In genomic region chr2:25159947-25160346, GRCh38 we compare ENCODE assay signal across 8 cellular contexts. TPM values are rescaled to one million over a fixed set of nuclear protein-coding genes. Genes with fewer than 3 reads are reported as not detected.
DNase-seq lines count a peak whose midpoint lies in the region; ATAC-seq and TF ChIP-seq lines count a peak whose summit lies in the region.

No MANE protein-coding gene starts in this region.

- H3K4me1 Mint-ChIP-seq in activated T-cell treated with anti-CD3 and anti-CD28 coated beads, Interleukin-2, amount 50 U/mL, for 4 hours (ENCODE audit: low read depth), result peaks cover 9% of the 10 kb centered on the region
- peaks cover 25% of the 10 kb centered on the region for H3K4me1 Mint-ChIP-seq in endodermal cell
- H3K4me1 Mint-ChIP-seq in stimulated activated effector memory CD8-positive, alpha-beta T cell treated with anti-CD3 and anti-CD28 coated beads, Interleukin-12 subunit alpha, Interleukin-12 subunit beta, amount 100 ng/mL, for 72 hours, result peaks cover 10% of the 10 kb centered on the region

- no peaks in the 10 kb centered on the region for H3K36me3 Mint-ChIP-seq in activated T-cell treated with anti-CD3 and anti-CD28 coated beads, Interleukin-2, amount 50 U/mL, for 4 hours (ENCODE audit: insufficient read depth)
- peaks cover 2% of the 10 kb centered on the region for H3K36me3 Mint-ChIP-seq in endodermal cell (ENCODE audit: low read depth)
- peaks cover 12% of the 10 kb centered on the region for H3K36me3 Mint-ChIP-seq in stimulated activated effector memory CD8-positive, alpha-beta T cell treated with anti-CD3 and anti-CD28 coated beads, Interleukin-12 subunit alpha, Interleukin-12 subunit beta, amount 100 ng/mL, for 72 hours

- H3K9ac ChIP-seq in NT2/D1 (ENCODE audit: insufficient read length, low read depth), result no peak overlapping the region
- H3K9ac ChIP-seq in endodermal cell (ENCODE audit: extremely low read depth, low read length, poor library complexity, severe bottlenecking), result no peak overlapping the region

- H3K9me3 ChIP-seq in NT2/D1 (ENCODE audit: insufficient read depth, low read length), result no peaks in the 10 kb centered on the region
- H3K9me3 ChIP-seq in endodermal cell (ENCODE audit: control insufficient read depth, low read length), result no peaks in the 10 kb centered on the region

- no peak overlapping the region for H3K27ac ChIP-seq in endodermal cell (ENCODE audit: low read depth, low read length)

- H3K27ac Mint-ChIP-seq in endodermal cell, result no peak overlapping the region
- H3K27ac Mint-ChIP-seq in stimulated activated effector memory CD8-positive, alpha-beta T cell treated with anti-CD3 and anti-CD28 coated beads, Interleukin-12 subunit alpha, Interleukin-12 subunit beta, amount 100 ng/mL, for 72 hours, result peak overlapping the region; percentile 27

- ATAC-seq in activated T-cell treated with anti-CD3 and anti-CD28 coated beads, Interleukin-2, amount 50 U/mL, for 4 hours, result peak in 1 of 2 donors; percentile 25
- peak; percentile 43 for ATAC-seq in stimulated activated effector memory CD8-positive, alpha-beta T cell treated with anti-CD3 and anti-CD28 coated beads, Interleukin-12 subunit alpha, Interleukin-12 subunit beta, amount 100 ng/mL, for 72 hours
- ATAC-seq in HG03432 (IDR thresholded peaks at IDR 0.05; ENCODE audit: unreplicated experiment), result no peak

- peaks cover 6% of the 10 kb centered on the region for H3K27me3 Mint-ChIP-seq in activated T-cell treated with anti-CD3 and anti-CD28 coated beads, Interleukin-2, amount 50 U/mL, for 4 hours (ENCODE audit: low read depth)
- H3K27me3 Mint-ChIP-seq in endodermal cell (ENCODE audit: insufficient read depth), result no peaks in the 10 kb centered on the region

- no peak for DNase-seq in activated T-cell treated with anti-CD3 and anti-CD28 coated beads, Interleukin-2, amount 50 U/mL, for 4 hours
- DNase-seq in activated T-cell treated with anti-CD3 and anti-CD28 coated beads for 4 hours (no peak), NT2/D1 (ENCODE audit: low read depth, low spot score) (peak; percentile 57), endodermal cell (peak; percentile 87), NCI-H1930 (lab: John Stamatoyannopoulos, UW) (no peak), epidermal melanocyte (ENCODE audit: insufficient read length, low spot score) (no peak)
- DNase-seq in stimulated activated effector memory CD8-positive, alpha-beta T cell treated with anti-CD3 and anti-CD28 coated beads, Interleukin-12 subunit alpha, Interleukin-12 subunit beta, amount 100 ng/mL, for 72 hours (ENCODE audit: low spot score in 2 of 2), result no peak

- 68 to 85% methylated on average over 2 to 8 of the region's 8 CpGs for WGBS in endodermal cell (ENCODE audit: insufficient coverage in 1 of 2, insufficient read length in 1 of 2), 2 experiments

- H3K4me1 ChIP-seq in NT2/D1 (ENCODE audit: insufficient read depth, insufficient read length), result peaks cover 4% of the 10 kb centered on the region
- peaks cover 3% of the 10 kb centered on the region for H3K4me1 ChIP-seq in endodermal cell (ENCODE audit: control insufficient read depth, insufficient read depth, low read length)

- H3K4me3 ChIP-seq in NT2/D1 (ENCODE audit: insufficient read length, low read depth) (no peak overlapping the region), endodermal cell (ENCODE audit: low read length) (no peak overlapping the region)

- H3K36me3 ChIP-seq in NT2/D1 (ENCODE audit: insufficient read depth, insufficient read length, low read length) (no peaks in the 10 kb centered on the region), endodermal cell (ENCODE audit: control insufficient read depth, insufficient read depth, low read length) (no peaks in the 10 kb centered on the region)

- H3K4me3 Mint-ChIP-seq in activated T-cell treated with anti-CD3 and anti-CD28 coated beads, Interleukin-2, amount 50 U/mL, for 4 hours, result peak overlapping the region; percentile 72
- no peak overlapping the region for H3K4me3 Mint-ChIP-seq in endodermal cell
- peak overlapping the region; percentile 79 for H3K4me3 Mint-ChIP-seq in stimulated activated effector memory CD8-positive, alpha-beta T cell treated with anti-CD3 and anti-CD28 coated beads, Interleukin-12 subunit alpha, Interleukin-12 subunit beta, amount 100 ng/mL, for 72 hours

- peaks cover 6% of the 10 kb centered on the region for H3K27me3 ChIP-seq in NT2/D1 (ENCODE audit: insufficient read depth, insufficient read length)
- no peaks in the 10 kb centered on the region for H3K27me3 ChIP-seq in endodermal cell (ENCODE audit: control insufficient read depth, insufficient read depth, low read length, poor library complexity, severe bottlenecking)

- H3K9me3 Mint-ChIP-seq in activated T-cell treated with anti-CD3 and anti-CD28 coated beads, Interleukin-2, amount 50 U/mL, for 4 hours, result no peaks in the 10 kb centered on the region
- H3K9me3 Mint-ChIP-seq in endodermal cell, result no peaks in the 10 kb centered on the region
- H3K9me3 Mint-ChIP-seq in stimulated activated effector memory CD8-positive, alpha-beta T cell treated with anti-CD3 and anti-CD28 coated beads, Interleukin-12 subunit alpha, Interleukin-12 subunit beta, amount 100 ng/mL, for 72 hours, result no peaks in the 10 kb centered on the region

- peak; percentile 59 for TF ChIP-seq CTCF in endodermal cell (conservative IDR thresholded peaks at IDR 0.05)

RNA-seq across cellular contexts. Expression of gene POMC, which starts 8.4 kb away (rescaled TPM):
- 1 to 10 TPM; 4.4 to 5.6 (median 5.2) TPM for total RNA-seq in activated T-cell treated with anti-CD3 and anti-CD28 coated beads, Interleukin-2, amount 50 U/mL, for 4 hours
- 10 to 100 TPM; 10.9 to 14.5 TPM for total RNA-seq in endodermal cell
- polyA plus RNA-seq in endodermal cell (2013, experiment 1 of 2), result 3.7 TPM
- polyA plus RNA-seq in endodermal cell (2013, experiment 2 of 2), result 4.1 TPM

Comparison
In these comparisons a context has a peak if more than half of its experiments do, and no peak if none do; other contexts are left out.
1. DNase-seq: peak in NT2/D1 (single experiment) and endodermal cell (single experiment); none in activated T-cell treated with anti-CD3 and anti-CD28 coated beads, Interleukin-2, amount 50 U/mL, for 4 hours (single experiment), activated T-cell treated with anti-CD3 and anti-CD28 coated beads for 4 hours (single experiment), stimulated activated effector memory CD8-positive, alpha-beta T cell treated with anti-CD3 and anti-CD28 coated beads, Interleukin-12 subunit alpha, Interleukin-12 subunit beta, amount 100 ng/mL, for 72 hours (0 of 2), NCI-H1930 (0 of 2) and epidermal melanocyte (single experiment).